In the genomic region with DNA sequence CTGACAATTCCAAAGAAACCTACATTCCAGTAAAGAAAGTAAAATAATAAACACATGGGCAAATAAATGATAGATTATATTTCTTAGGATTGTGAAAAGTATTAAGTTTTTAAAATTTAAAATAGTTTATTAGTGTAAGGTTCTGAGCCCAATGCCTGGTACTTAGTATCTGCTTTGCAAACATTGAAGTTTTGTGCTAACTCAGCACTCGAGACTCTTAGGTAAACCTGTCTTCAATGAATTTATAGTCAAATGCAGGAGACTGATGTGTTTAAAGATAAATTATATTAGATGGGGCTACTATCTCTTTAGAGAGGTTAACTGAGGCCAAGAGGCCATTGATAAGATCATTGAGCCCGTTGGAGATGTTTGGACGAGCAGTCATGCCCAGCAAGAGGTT, we compare ENCODE assay signal across 1 cellular context.
TF ChIP-seq lines count a peak whose summit lies in the region.

No MANE protein-coding gene starts in this region.

TF ChIP-seq in HepG2, 621 proteins besides CTCF, POLR2A, EP300 and RAD21 (continued from another document):
- TF ChIP-seq THAP9 (CRISPR knock-in tag; IDR thresholded peaks at IDR 0.05; ENCODE audit: borderline replicate concordance), result no peak
- no peak for TF ChIP-seq CREB3 (CRISPR knock-in tag; IDR thresholded peaks at IDR 0.05)
- TF ChIP-seq ZNF256 (CRISPR knock-in tag; conservative IDR thresholded peaks at IDR 0.05), result no peak
- TF ChIP-seq PAF1 (CRISPR knock-in tag; IDR thresholded peaks at IDR 0.05), result no peak
- no peak for TF ChIP-seq ASH2L (IDR thresholded peaks at IDR 0.05; ENCODE audit: insufficient read length, low read depth, low read length)
- no peak for TF ChIP-seq ZMYM3 (CRISPR knock-in tag; IDR thresholded peaks at IDR 0.05)
- no peak for TF ChIP-seq ZNF7 (CRISPR knock-in tag; IDR thresholded peaks at IDR 0.05)
- TF ChIP-seq MAFK (conservative IDR thresholded peaks at IDR 0.05 in 1 of 2, IDR thresholded peaks at IDR 0.05 in 1 of 2; ENCODE audit: low read length in 2 of 2), result peak; percentile 50 to 72
- TF ChIP-seq, protein P1, sequence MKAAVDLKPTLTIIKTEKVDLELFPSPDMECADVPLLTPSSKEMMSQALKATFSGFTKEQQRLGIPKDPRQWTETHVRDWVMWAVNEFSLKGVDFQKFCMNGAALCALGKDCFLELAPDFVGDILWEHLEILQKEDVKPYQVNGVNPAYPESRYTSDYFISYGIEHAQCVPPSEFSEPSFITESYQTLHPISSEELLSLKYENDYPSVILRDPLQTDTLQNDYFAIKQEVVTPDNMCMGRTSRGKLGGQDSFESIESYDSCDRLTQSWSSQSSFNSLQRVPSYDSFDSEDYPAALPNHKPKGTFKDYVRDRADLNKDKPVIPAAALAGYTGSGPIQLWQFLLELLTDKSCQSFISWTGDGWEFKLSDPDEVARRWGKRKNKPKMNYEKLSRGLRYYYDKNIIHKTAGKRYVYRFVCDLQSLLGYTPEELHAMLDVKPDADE (CRISPR knock-in tag; IDR thresholded peaks at IDR 0.05), result no peak
- no peak for TF ChIP-seq RBFOX2 (IDR thresholded peaks at IDR 0.05; ENCODE audit: low read depth, low read length)
- no peak for TF ChIP-seq MIER3 (CRISPR knock-in tag; IDR thresholded peaks at IDR 0.05; ENCODE audit: borderline replicate concordance)
